ENCODE assay signal across 16 cellular contexts in the genomic region with DNA sequence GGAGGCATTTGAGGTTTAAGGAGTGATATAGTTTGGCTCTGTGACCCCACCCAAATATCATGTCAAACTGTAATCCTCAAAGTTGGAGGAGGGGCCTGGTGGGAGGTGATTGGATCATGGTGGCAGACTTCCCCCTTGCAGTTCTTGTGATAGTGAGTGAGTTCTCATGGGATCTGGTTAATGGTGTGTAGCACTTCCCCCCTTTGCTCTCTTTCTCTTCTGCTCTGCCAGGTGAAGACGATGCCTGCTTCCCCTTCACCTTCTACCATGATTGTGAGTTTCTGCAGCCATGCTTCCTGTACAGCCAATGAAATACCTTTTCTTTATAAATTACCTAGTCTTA. TPM values are rescaled to one million over a fixed set of nuclear protein-coding genes. Genes with fewer than 3 reads are reported as not detected.
DNase-seq lines count a peak whose midpoint lies in the region; ATAC-seq and TF ChIP-seq lines count a peak whose summit lies in the region.
"Had no signal": no experiment of that assay in that cellular context is flagged by ENCODE, and none has a peak within 500 bp of the region (broad histone marks: within the 10 kb centered on the region; RNA-seq: fewer than 3 reads in every experiment).

No MANE protein-coding gene starts in this region.

- no peak for TF ChIP-seq CTCF in brain (conservative IDR thresholded peaks at IDR 0.05)

- ATAC-seq in natural killer cell treated with Interleukin-12 subunit alpha and Interleukin-12 subunit beta and Interleukin-15 and Interleukin-18, amount 100 ng/mL, for 72 hours: no peak
- no peak for ATAC-seq in HG03469 (IDR thresholded peaks at IDR 0.05; ENCODE audit: unreplicated experiment)
- no peak for ATAC-seq in HG02588 (IDR thresholded peaks at IDR 0.05; ENCODE audit: unreplicated experiment)
- ATAC-seq: stimulated activated naive B cell treated with anti-CD40 and anti-IgM and Interleukin-4, amounts not matched to agents 10 μg/mL and 1 μg/mL and 100 μg/mL, for 72 hours had no signal

- no peak overlapping the region for H3K4me3 Mint-ChIP-seq in activated CD4-positive, alpha-beta memory T cell treated with anti-CD3 and anti-CD28 coated beads for 36 hours
- H3K4me3 Mint-ChIP-seq in activated CD4-positive, alpha-beta memory T cell treated with anti-CD3 and anti-CD28 coated beads, Interleukin-2, amount 10 ng/mL, durations not matched to agents 7 days and 5 days: no peak overlapping the region
- H3K4me3 Mint-ChIP-seq in brain: peak overlapping the region in 3 of 5 experiments; percentile 41 to 91 (median 91)
- H3K4me3 Mint-ChIP-seq in natural killer cell treated with Interleukin-12 subunit alpha and Interleukin-12 subunit beta and Interleukin-15 and Interleukin-18, amount 100 ng/mL, for 72 hours: no peak overlapping the region
- no peak overlapping the region for H3K4me3 Mint-ChIP-seq in activated T-helper 2 cell treated with anti-CD3 and anti-CD28 coated beads, Interferon-gamma antibody, Interleukin-2, Interleukin-4, amounts not matched to agents 10 μg/mL and 5 μg/mL and 100 μg/mL, durations not matched to agents 14 hours and 24 hours and 36 hours (ENCODE audit: low read depth)
- H3K4me3 Mint-ChIP-seq: stimulated activated naive B cell treated with anti-CD40 and anti-IgM and Interleukin-4, amounts not matched to agents 10 μg/mL and 1 μg/mL and 100 μg/mL, for 72 hours had no signal

- H3K27ac Mint-ChIP-seq in activated CD4-positive, alpha-beta memory T cell treated with anti-CD3 and anti-CD28 coated beads for 36 hours: peak overlapping the region; percentile 84
- no peak overlapping the region for H3K27ac Mint-ChIP-seq in activated CD4-positive, alpha-beta memory T cell treated with anti-CD3 and anti-CD28 coated beads, Interleukin-2, amount 10 ng/mL, durations not matched to agents 7 days and 5 days
- H3K27ac Mint-ChIP-seq in brain: peak overlapping the region in 1 of 5 experiments; percentile 64
- H3K27ac Mint-ChIP-seq in natural killer cell treated with Interleukin-12 subunit alpha and Interleukin-12 subunit beta and Interleukin-15 and Interleukin-18, amount 100 ng/mL, for 72 hours: peak overlapping the region; percentile 95 to 96
- no peak overlapping the region for H3K27ac Mint-ChIP-seq in activated T-helper 2 cell treated with anti-CD3 and anti-CD28 coated beads, Interferon-gamma antibody, Interleukin-2, Interleukin-4, amounts not matched to agents 10 μg/mL and 5 μg/mL and 100 μg/mL, durations not matched to agents 14 hours and 24 hours and 36 hours
- H3K27ac Mint-ChIP-seq: progenitor cell of endocrine pancreas; stimulated activated naive B cell treated with anti-CD40 and anti-IgM and Interleukin-4, amounts not matched to agents 10 μg/mL and 1 μg/mL and 100 μg/mL, for 72 hours had no signal

- in situ Hi-C loops in KBM-7 (cut with MboI; ENCODE audit: low pct_unique_long_range_greater_than_20kb, low sequenced_read_pairs): no loop called here

- peaks cover 48% of the 10 kb centered on the region for H3K4me1 Mint-ChIP-seq in activated CD4-positive, alpha-beta memory T cell treated with anti-CD3 and anti-CD28 coated beads for 36 hours (ENCODE audit: low read depth)
- peaks cover 46% of the 10 kb centered on the region for H3K4me1 Mint-ChIP-seq in activated CD4-positive, alpha-beta memory T cell treated with anti-CD3 and anti-CD28 coated beads, Interleukin-2, amount 10 ng/mL, durations not matched to agents 7 days and 5 days
- H3K4me1 Mint-ChIP-seq in brain: peaks cover 21% of the 10 kb centered on the region
- H3K4me1 Mint-ChIP-seq in natural killer cell treated with Interleukin-12 subunit alpha and Interleukin-12 subunit beta and Interleukin-15 and Interleukin-18, amount 100 ng/mL, for 72 hours (ENCODE audit: low read depth in 2 of 2): peaks cover 33 to 35% of the 10 kb centered on the region in 2 donors
- peaks cover 39% of the 10 kb centered on the region for H3K4me1 Mint-ChIP-seq in activated T-helper 2 cell treated with anti-CD3 and anti-CD28 coated beads, Interferon-gamma antibody, Interleukin-2, Interleukin-4, amounts not matched to agents 10 μg/mL and 5 μg/mL and 100 μg/mL, durations not matched to agents 14 hours and 24 hours and 36 hours (ENCODE audit: low read depth)

- peaks cover 2% of the 10 kb centered on the region for H3K27me3 Mint-ChIP-seq in activated CD4-positive, alpha-beta memory T cell treated with anti-CD3 and anti-CD28 coated beads for 36 hours
- peaks cover 27% of the 10 kb centered on the region for H3K27me3 Mint-ChIP-seq in activated CD4-positive, alpha-beta memory T cell treated with anti-CD3 and anti-CD28 coated beads, Interleukin-2, amount 10 ng/mL, durations not matched to agents 7 days and 5 days
- H3K27me3 Mint-ChIP-seq in brain: peaks cover 20% of the 10 kb centered on the region
- peaks cover 4 to 10% of the 10 kb centered on the region in 2 donors for H3K27me3 Mint-ChIP-seq in natural killer cell treated with Interleukin-12 subunit alpha and Interleukin-12 subunit beta and Interleukin-15 and Interleukin-18, amount 100 ng/mL, for 72 hours
- peaks cover 28% of the 10 kb centered on the region for H3K27me3 Mint-ChIP-seq in activated T-helper 2 cell treated with anti-CD3 and anti-CD28 coated beads, Interferon-gamma antibody, Interleukin-2, Interleukin-4, amounts not matched to agents 10 μg/mL and 5 μg/mL and 100 μg/mL, durations not matched to agents 14 hours and 24 hours and 36 hours (ENCODE audit: low read depth)

- CTCF ChIA-PET in activated CD4-positive, alpha-beta memory T cell treated with anti-CD3 and anti-CD28 coated beads for 36 hours (lab: Charles Lee): no interaction called here
- CTCF ChIA-PET in activated CD4-positive, alpha-beta memory T cell treated with anti-CD3 and anti-CD28 coated beads, Interleukin-2, amount 10 ng/mL, durations not matched to agents 7 days and 5 days (lab: Charles Lee): no interaction called here

- POLR2A ChIA-PET in activated CD4-positive, alpha-beta memory T cell treated with anti-CD3 and anti-CD28 coated beads for 36 hours (lab: Charles Lee): no interaction called here
- POLR2A ChIA-PET in activated CD4-positive, alpha-beta memory T cell treated with anti-CD3 and anti-CD28 coated beads, Interleukin-2, amount 10 ng/mL, durations not matched to agents 7 days and 5 days (lab: Charles Lee): no interaction called here

- DNase-seq in activated CD4-positive, alpha-beta memory T cell treated with anti-CD3 and anti-CD28 coated beads for 36 hours: no peak
- no peak for DNase-seq in activated CD4-positive, alpha-beta memory T cell treated with anti-CD3 and anti-CD28 coated beads, Interleukin-2, amount 10 ng/mL, durations not matched to agents 7 days and 5 days
- DNase-seq in KBM-7: peak; percentile 14
- no peak for DNase-seq in natural killer cell treated with Interleukin-12 subunit alpha and Interleukin-12 subunit beta and Interleukin-15 and Interleukin-18, amount 100 ng/mL, for 72 hours (ENCODE audit: low spot score)
- DNase-seq in activated T-helper 2 cell treated with anti-CD3 and anti-CD28 coated beads, Interferon-gamma antibody, Interleukin-2, Interleukin-4, amounts not matched to agents 10 μg/mL and 5 μg/mL and 100 μg/mL, durations not matched to agents 14 hours and 24 hours and 36 hours (ENCODE audit: low spot score): no peak
- DNase-seq: caudate nucleus; DMS 273 treated with DMSO at 0.1 percent for 48 hours; dorsolateral prefrontal cortex; foreskin melanocyte; NCI-H2107; NCI-H510A treated with DMSO at 0.1 percent for 48 hours; stimulated activated naive B cell treated with anti-CD40 and anti-IgM and Interleukin-4, amounts not matched to agents 10 μg/mL and 1 μg/mL and 100 μg/mL, for 72 hours had no signal

- peaks cover 19% of the 10 kb centered on the region for H3K36me3 Mint-ChIP-seq in activated CD4-positive, alpha-beta memory T cell treated with anti-CD3 and anti-CD28 coated beads for 36 hours
- H3K36me3 Mint-ChIP-seq in activated CD4-positive, alpha-beta memory T cell treated with anti-CD3 and anti-CD28 coated beads, Interleukin-2, amount 10 ng/mL, durations not matched to agents 7 days and 5 days (ENCODE audit: low read depth): peaks cover 18% of the 10 kb centered on the region
- H3K36me3 Mint-ChIP-seq in brain: peaks cover 19% of the 10 kb centered on the region
- peaks cover 10% of the 10 kb centered on the region for H3K36me3 Mint-ChIP-seq in natural killer cell treated with Interleukin-12 subunit alpha and Interleukin-12 subunit beta and Interleukin-15 and Interleukin-18, amount 100 ng/mL, for 72 hours
- H3K36me3 Mint-ChIP-seq in activated T-helper 2 cell treated with anti-CD3 and anti-CD28 coated beads, Interferon-gamma antibody, Interleukin-2, Interleukin-4, amounts not matched to agents 10 μg/mL and 5 μg/mL and 100 μg/mL, durations not matched to agents 14 hours and 24 hours and 36 hours (ENCODE audit: low read depth): peaks cover 31% of the 10 kb centered on the region

- intact Hi-C loops in activated CD4-positive, alpha-beta memory T cell treated with anti-CD3 and anti-CD28 coated beads for 36 hours (cut with micrococcal nuclease): loop anchor here (5.0 kb wide), 4 partner anchors 111 to 684 kb away; partner anchors contain the start of genes HINT3, TPD52L1 and TRMT11
- intact Hi-C loops in activated T-helper 2 cell treated with anti-CD3 and anti-CD28 coated beads, Interferon-gamma antibody, Interleukin-2, Interleukin-4, amounts not matched to agents 10 μg/mL and 5 μg/mL and 100 μg/mL, durations not matched to agents 14 hours and 24 hours and 36 hours (cut with micrococcal nuclease): loop anchor here (5.0 to 10.0 kb wide), 3 partner anchors 151 to 651 kb away; partner anchors contain the start of genes HINT3 and TPD52L1

- H3K9me3 Mint-ChIP-seq in activated CD4-positive, alpha-beta memory T cell treated with anti-CD3 and anti-CD28 coated beads for 36 hours: no peaks in the 10 kb centered on the region
- H3K9me3 Mint-ChIP-seq in activated CD4-positive, alpha-beta memory T cell treated with anti-CD3 and anti-CD28 coated beads, Interleukin-2, amount 10 ng/mL, durations not matched to agents 7 days and 5 days: no peaks in the 10 kb centered on the region
- peaks cover 3 to 8% (median 4%) of the 10 kb centered on the region in 5 experiments for H3K9me3 Mint-ChIP-seq in brain
- peaks cover 5% of the 10 kb centered on the region for H3K9me3 Mint-ChIP-seq in natural killer cell treated with Interleukin-12 subunit alpha and Interleukin-12 subunit beta and Interleukin-15 and Interleukin-18, amount 100 ng/mL, for 72 hours
- H3K9me3 Mint-ChIP-seq in activated T-helper 2 cell treated with anti-CD3 and anti-CD28 coated beads, Interferon-gamma antibody, Interleukin-2, Interleukin-4, amounts not matched to agents 10 μg/mL and 5 μg/mL and 100 μg/mL, durations not matched to agents 14 hours and 24 hours and 36 hours: peaks cover 4% of the 10 kb centered on the region

RNA-seq across cellular contexts. Expression of gene HDDC2, which starts 1.7 kb away (rescaled TPM):
- total RNA-seq in activated CD4-positive, alpha-beta memory T cell treated with anti-CD3 and anti-CD28 coated beads for 36 hours: 10 to 100 TPM; 88.9 to 92.3 TPM
- 10 to 100 TPM; 47.3 to 50.0 TPM for total RNA-seq in activated CD4-positive, alpha-beta memory T cell treated with anti-CD3 and anti-CD28 coated beads, Interleukin-2, amount 10 ng/mL, durations not matched to agents 7 days and 5 days
- polyA plus RNA-seq in brain (ENCODE audit: insufficient read depth, low read depth, low replicate concordance): 67.1 TPM
- total RNA-seq in natural killer cell treated with Interleukin-12 subunit alpha and Interleukin-12 subunit beta and Interleukin-15 and Interleukin-18, amount 100 ng/mL, for 72 hours: 10 to 100 TPM; 36.8 to 44.0 TPM
- 78.3 and 80.7 TPM in 2 replicates for total RNA-seq in activated T-helper 2 cell treated with anti-CD3 and anti-CD28 coated beads, Interferon-gamma antibody, Interleukin-2, Interleukin-4, amounts not matched to agents 10 μg/mL and 5 μg/mL and 100 μg/mL, durations not matched to agents 14 hours and 24 hours and 36 hours

Comparison
In these comparisons a context has a peak if more than half of its experiments do, and no peak if none do; other contexts are left out.
1. H3K27ac Mint-ChIP-seq: peak in activated CD4-positive, alpha-beta memory T cell treated with anti-CD3 and anti-CD28 coated beads for 36 hours (single experiment) and natural killer cell treated with Interleukin-12 subunit alpha and Interleukin-12 subunit beta and Interleukin-15 and Interleukin-18, amount 100 ng/mL, for 72 hours (2 of 2); none in activated CD4-positive, alpha-beta memory T cell treated with anti-CD3 and anti-CD28 coated beads, Interleukin-2, amount 10 ng/mL, durations not matched to agents 7 days and 5 days (single experiment) and activated T-helper 2 cell treated with anti-CD3 and anti-CD28 coated beads, Interferon-gamma antibody, Interleukin-2, Interleukin-4, amounts not matched to agents 10 μg/mL and 5 μg/mL and 100 μg/mL, durations not matched to agents 14 hours and 24 hours and 36 hours (single experiment).
2. H3K4me3 Mint-ChIP-seq: peak in brain (3 of 5); none in activated CD4-positive, alpha-beta memory T cell treated with anti-CD3 and anti-CD28 coated beads for 36 hours (single experiment), activated CD4-positive, alpha-beta memory T cell treated with anti-CD3 and anti-CD28 coated beads, Interleukin-2, amount 10 ng/mL, durations not matched to agents 7 days and 5 days (single experiment), natural killer cell treated with Interleukin-12 subunit alpha and Interleukin-12 subunit beta and Interleukin-15 and Interleukin-18, amount 100 ng/mL, for 72 hours (single experiment) and activated T-helper 2 cell treated with anti-CD3 and anti-CD28 coated beads, Interferon-gamma antibody, Interleukin-2, Interleukin-4, amounts not matched to agents 10 μg/mL and 5 μg/mL and 100 μg/mL, durations not matched to agents 14 hours and 24 hours and 36 hours (single experiment).